Comparison of ENCODE assay signal across 1 cellular context in the genomic region with DNA sequence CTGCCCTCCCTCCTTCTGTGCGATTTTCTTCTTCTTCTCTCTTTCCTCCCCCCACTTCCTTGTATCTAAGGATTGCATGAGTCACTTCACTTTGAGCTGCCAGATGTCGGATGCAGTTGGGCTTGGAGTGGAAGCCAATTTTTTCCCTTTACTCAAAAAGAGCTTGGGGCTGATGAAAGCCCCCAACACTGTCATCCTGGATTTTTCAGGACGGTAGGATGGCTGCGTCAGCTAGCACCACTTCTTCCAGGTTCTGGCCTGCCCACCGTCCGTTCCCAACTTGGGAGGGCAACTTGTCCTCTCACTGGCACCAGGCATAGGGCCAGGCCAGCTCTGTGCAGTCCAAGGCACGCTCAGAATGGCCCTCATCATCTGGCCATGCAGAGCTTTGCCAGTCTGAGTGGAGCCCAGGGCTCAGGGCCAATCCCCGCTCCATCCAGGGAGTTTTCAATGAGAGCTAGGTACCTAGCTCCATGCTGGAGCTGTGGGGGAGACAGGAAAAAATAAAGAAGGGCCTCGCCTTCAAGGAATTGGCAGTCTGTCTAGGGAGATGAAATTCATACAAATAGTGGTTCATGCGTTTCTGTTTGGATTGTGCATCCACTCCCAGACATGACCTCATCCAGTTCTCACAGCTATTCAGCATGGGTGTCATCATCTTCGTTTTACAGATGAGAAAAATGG.
TF ChIP-seq lines count a peak whose summit lies in the region.

No MANE protein-coding gene starts in this region.

TF ChIP-seq in HepG2, 621 proteins besides CTCF, POLR2A, EP300 and RAD21:
- TF ChIP-seq, protein P1, sequence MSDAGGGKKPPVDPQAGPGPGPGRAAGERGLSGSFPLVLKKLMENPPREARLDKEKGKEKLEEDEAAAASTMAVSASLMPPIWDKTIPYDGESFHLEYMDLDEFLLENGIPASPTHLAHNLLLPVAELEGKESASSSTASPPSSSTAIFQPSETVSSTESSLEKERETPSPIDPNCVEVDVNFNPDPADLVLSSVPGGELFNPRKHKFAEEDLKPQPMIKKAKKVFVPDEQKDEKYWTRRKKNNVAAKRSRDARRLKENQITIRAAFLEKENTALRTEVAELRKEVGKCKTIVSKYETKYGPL (CRISPR knock-in tag; IDR thresholded peaks at IDR 0.05): no peak
- TF ChIP-seq ETV6 (CRISPR knock-in tag; conservative IDR thresholded peaks at IDR 0.05) (no peak), RFX5 (IDR thresholded peaks at IDR 0.05; ENCODE audit: low read depth, low read length) (no peak), CREB1 (IDR thresholded peaks at IDR 0.05) (no peak), CREB1 (CRISPR knock-in tag; IDR thresholded peaks at IDR 0.05) (no peak), GATAD2A (CRISPR knock-in tag; IDR thresholded peaks at IDR 0.05) (no peak), NCOA5 (CRISPR knock-in tag; IDR thresholded peaks at IDR 0.05) (no peak), ZNF333 (CRISPR knock-in tag; IDR thresholded peaks at IDR 0.05; ENCODE audit: borderline replicate concordance) (no peak), ZNF207 (IDR thresholded peaks at IDR 0.05; ENCODE audit: borderline replicate concordance) (no peak), ZNF296 (CRISPR knock-in tag; conservative IDR thresholded peaks at IDR 0.05) (no peak), NR2F6 (IDR thresholded peaks at IDR 0.05) (no peak), NR2F6 (CRISPR knock-in tag; IDR thresholded peaks at IDR 0.05) (no peak), MEIS2 (CRISPR knock-in tag; IDR thresholded peaks at IDR 0.05) (no peak), BRD4 (CRISPR knock-in tag; IDR thresholded peaks at IDR 0.05) (no peak), SPEN (CRISPR knock-in tag; IDR thresholded peaks at IDR 0.05; ENCODE audit: low read depth) (no peak), ZNF432 (CRISPR knock-in tag; IDR thresholded peaks at IDR 0.05; ENCODE audit: borderline replicate concordance) (no peak), ZNF546 (CRISPR knock-in tag; conservative IDR thresholded peaks at IDR 0.05) (no peak)
- TF ChIP-seq, protein P2, sequence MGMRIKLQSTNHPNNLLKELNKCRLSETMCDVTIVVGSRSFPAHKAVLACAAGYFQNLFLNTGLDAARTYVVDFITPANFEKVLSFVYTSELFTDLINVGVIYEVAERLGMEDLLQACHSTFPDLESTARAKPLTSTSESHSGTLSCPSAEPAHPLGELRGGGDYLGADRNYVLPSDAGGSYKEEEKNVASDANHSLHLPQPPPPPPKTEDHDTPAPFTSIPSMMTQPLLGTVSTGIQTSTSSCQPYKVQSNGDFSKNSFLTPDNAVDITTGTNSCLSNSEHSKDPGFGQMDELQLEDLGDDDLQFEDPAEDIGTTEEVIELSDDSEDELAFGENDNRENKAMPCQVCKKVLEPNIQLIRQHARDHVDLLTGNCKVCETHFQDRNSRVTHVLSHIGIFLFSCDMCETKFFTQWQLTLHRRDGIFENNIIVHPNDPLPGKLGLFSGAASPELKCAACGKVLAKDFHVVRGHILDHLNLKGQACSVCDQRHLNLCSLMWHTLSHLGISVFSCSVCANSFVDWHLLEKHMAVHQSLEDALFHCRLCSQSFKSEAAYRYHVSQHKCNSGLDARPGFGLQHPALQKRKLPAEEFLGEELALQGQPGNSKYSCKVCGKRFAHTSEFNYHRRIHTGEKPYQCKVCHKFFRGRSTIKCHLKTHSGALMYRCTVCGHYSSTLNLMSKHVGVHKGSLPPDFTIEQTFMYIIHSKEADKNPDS (CRISPR knock-in tag; IDR thresholded peaks at IDR 0.05): no peak
- TF ChIP-seq, protein P3, sequence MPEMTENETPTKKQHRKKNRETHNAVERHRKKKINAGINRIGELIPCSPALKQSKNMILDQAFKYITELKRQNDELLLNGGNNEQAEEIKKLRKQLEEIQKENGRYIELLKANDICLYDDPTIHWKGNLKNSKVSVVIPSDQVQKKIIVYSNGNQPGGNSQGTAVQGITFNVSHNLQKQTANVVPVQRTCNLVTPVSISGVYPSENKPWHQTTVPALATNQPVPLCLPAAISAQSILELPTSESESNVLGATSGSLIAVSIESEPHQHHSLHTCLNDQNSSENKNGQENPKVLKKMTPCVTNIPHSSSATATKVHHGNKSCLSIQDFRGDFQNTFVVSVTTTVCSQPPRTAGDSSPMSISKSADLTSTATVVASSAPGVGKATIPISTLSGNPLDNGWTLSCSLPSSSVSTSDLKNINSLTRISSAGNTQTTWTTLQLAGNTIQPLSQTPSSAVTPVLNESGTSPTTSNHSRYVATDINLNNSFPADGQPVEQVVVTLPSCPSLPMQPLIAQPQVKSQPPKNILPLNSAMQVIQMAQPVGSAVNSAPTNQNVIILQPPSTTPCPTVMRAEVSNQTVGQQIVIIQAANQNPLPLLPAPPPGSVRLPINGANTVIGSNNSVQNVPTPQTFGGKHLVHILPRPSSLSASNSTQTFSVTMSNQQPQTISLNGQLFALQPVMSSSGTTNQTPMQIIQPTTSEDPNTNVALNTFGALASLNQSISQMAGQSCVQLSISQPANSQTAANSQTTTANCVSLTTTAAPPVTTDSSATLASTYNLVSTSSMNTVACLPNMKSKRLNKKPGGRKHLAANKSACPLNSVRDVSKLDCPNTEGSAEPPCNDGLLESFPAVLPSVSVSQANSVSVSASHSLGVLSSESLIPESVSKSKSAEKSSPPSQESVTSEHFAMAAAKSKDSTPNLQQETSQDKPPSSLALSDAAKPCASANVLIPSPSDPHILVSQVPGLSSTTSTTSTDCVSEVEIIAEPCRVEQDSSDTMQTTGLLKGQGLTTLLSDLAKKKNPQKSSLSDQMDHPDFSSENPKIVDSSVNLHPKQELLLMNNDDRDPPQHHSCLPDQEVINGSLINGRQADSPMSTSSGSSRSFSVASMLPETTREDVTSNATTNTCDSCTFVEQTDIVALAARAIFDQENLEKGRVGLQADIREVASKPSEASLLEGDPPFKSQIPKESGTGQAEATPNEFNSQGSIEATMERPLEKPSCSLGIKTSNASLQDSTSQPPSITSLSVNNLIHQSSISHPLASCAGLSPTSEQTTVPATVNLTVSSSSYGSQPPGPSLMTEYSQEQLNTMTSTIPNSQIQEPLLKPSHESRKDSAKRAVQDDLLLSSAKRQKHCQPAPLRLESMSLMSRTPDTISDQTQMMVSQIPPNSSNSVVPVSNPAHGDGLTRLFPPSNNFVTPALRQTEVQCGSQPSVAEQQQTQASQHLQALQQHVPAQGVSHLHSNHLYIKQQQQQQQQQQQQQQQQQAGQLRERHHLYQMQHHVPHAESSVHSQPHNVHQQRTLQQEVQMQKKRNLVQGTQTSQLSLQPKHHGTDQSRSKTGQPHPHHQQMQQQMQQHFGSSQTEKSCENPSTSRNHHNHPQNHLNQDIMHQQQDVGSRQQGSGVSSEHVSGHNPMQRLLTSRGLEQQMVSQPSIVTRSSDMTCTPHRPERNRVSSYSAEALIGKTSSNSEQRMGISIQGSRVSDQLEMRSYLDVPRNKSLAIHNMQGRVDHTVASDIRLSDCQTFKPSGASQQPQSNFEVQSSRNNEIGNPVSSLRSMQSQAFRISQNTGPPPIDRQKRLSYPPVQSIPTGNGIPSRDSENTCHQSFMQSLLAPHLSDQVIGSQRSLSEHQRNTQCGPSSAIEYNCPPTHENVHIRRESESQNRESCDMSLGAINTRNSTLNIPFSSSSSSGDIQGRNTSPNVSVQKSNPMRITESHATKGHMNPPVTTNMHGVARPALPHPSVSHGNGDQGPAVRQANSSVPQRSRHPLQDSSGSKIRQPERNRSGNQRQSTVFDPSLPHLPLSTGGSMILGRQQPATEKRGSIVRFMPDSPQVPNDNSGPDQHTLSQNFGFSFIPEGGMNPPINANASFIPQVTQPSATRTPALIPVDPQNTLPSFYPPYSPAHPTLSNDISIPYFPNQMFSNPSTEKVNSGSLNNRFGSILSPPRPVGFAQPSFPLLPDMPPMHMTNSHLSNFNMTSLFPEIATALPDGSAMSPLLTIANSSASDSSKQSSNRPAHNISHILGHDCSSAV (CRISPR knock-in tag; IDR thresholded peaks at IDR 0.05; ENCODE audit: borderline replicate concordance): no peak
- TF ChIP-seq, protein P4, sequence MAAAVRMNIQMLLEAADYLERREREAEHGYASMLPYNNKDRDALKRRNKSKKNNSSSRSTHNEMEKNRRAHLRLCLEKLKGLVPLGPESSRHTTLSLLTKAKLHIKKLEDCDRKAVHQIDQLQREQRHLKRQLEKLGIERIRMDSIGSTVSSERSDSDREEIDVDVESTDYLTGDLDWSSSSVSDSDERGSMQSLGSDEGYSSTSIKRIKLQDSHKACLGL (CRISPR knock-in tag; IDR thresholded peaks at IDR 0.05): no peak
